ENCODE assay signal across 1 cellular context in genomic region chr16:84397090-84397489, GRCh38.
TF ChIP-seq lines count a peak whose summit lies in the region.

No MANE protein-coding gene starts in this region.

TF ChIP-seq in SK-N-SH, 30 proteins besides CTCF, POLR2A, EP300 and RAD21 (continued from another document):
- TF ChIP-seq, protein P1, sequence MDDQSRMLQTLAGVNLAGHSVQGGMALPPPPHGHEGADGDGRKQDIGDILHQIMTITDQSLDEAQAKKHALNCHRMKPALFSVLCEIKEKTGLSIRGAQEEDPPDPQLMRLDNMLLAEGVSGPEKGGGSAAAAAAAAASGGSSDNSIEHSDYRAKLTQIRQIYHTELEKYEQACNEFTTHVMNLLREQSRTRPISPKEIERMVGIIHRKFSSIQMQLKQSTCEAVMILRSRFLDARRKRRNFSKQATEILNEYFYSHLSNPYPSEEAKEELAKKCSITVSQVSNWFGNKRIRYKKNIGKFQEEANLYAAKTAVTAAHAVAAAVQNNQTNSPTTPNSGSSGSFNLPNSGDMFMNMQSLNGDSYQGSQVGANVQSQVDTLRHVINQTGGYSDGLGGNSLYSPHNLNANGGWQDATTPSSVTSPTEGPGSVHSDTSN (IDR thresholded peaks at IDR 0.05), result no peak
- TF ChIP-seq CHD2 (IDR thresholded peaks at IDR 0.05; ENCODE audit: low read length, partially characterized antibody) (no peak), EZH2phosphoT487 (IDR thresholded peaks at IDR 0.05; ENCODE audit: borderline replicate concordance, low read depth) (no peak), FOXJ3 (CRISPR knock-in tag; IDR thresholded peaks at IDR 0.05) (no peak), USF1 (IDR thresholded peaks at IDR 0.05; ENCODE audit: borderline replicate concordance, low read depth) (no peak), TEAD4 (IDR thresholded peaks at IDR 0.05; ENCODE audit: borderline replicate concordance, insufficient read depth) (no peak), ELF1 (IDR thresholded peaks at IDR 0.05) (no peak)
- TF ChIP-seq, protein P2, sequence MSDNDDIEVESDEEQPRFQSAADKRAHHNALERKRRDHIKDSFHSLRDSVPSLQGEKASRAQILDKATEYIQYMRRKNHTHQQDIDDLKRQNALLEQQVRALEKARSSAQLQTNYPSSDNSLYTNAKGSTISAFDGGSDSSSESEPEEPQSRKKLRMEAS (IDR thresholded peaks at IDR 0.05; ENCODE audit: low read depth), result no peak
